In the genomic region with DNA sequence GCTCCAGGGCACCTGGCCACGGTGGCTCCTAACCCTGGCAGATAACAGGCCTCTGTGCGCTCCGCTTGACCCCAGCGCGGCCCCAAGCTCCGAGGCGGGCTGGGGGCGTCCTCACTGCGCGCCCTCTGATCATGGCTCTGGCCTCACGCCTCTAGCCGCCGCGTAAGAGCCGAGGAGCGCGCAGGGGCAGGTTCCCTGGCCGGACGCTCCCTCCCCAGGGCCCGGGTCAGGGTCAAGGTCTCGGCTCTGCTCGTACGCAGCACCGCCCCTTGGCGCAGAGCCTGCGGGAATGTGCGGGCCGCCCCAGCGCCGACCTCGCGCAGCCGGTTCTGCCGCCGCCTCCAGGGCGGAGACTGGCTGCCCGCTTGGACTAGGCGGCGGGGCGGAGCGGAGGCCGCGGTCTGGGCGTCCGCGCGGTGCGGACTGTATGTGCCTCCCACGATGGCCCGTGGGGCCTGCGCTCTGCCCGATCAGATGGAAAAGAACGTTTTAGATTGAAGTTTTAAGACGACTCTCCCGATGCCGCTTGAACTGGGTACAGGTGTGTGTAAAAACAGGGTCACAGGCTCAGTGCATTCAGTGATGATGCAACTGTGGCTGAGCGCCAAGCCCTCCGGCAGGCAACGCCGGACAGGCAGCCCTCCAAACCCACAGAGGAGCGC, we compare ENCODE assay signal across 8 cellular contexts. TPM values are rescaled to one million over a fixed set of nuclear protein-coding genes. Genes with fewer than 3 reads are reported as not detected.
DNase-seq lines count a peak whose midpoint lies in the region; ATAC-seq lines count a peak whose summit lies in the region.

No MANE protein-coding gene starts in this region.

- H3K9me2 ChIP-seq in Karpas-422 (replicated peaks; ENCODE audit: insufficient read depth, low read length), result no peaks in the 10 kb centered on the region

- no peak overlapping the region for H2BK120ac ChIP-seq in neuronal stem cell (ENCODE audit: low read depth, low read length)

- H3K27ac Mint-ChIP-seq in activated T-helper 2 cell treated with anti-CD3 and anti-CD28 coated beads, Interferon-gamma antibody, Interleukin-2, Interleukin-4, amounts not matched to agents 10 μg/mL and 5 μg/mL and 100 μg/mL, durations not matched to agents 14 hours and 24 hours and 36 hours, result no peak overlapping the region

- peaks cover 22% of the 10 kb centered on the region for H3K4me1 Mint-ChIP-seq in activated T-helper 2 cell treated with anti-CD3 and anti-CD28 coated beads, Interferon-gamma antibody, Interleukin-2, Interleukin-4, amounts not matched to agents 10 μg/mL and 5 μg/mL and 100 μg/mL, durations not matched to agents 14 hours and 24 hours and 36 hours (ENCODE audit: low read depth)

- no peaks in the 10 kb centered on the region for H4K20me1 ChIP-seq in Karpas-422 (ENCODE audit: insufficient read depth, low read depth, low read length)

- no CpG with 5 or more reads among the region's 61 CpGs for WGBS in neuronal stem cell (ENCODE audit: extremely low coverage in 2 of 2, insufficient read length in 2 of 2, insufficient replicate concordance in 1 of 2), 2 donors

- H3K23ac ChIP-seq in neuronal stem cell (ENCODE audit: low read depth, low read length, poor library complexity), result peak overlapping the region; percentile 95

- no peak overlapping the region for H2BK12ac ChIP-seq in neuronal stem cell (ENCODE audit: low read length)

- H3K9me3 Mint-ChIP-seq in activated T-helper 2 cell treated with anti-CD3 and anti-CD28 coated beads, Interferon-gamma antibody, Interleukin-2, Interleukin-4, amounts not matched to agents 10 μg/mL and 5 μg/mL and 100 μg/mL, durations not matched to agents 14 hours and 24 hours and 36 hours, result no peaks in the 10 kb centered on the region

- H3K4me1 ChIP-seq in Karpas-422 (ENCODE audit: low read length), result peaks cover 23% of the 10 kb centered on the region
- H3K4me1 ChIP-seq in neuronal stem cell (ENCODE audit: control insufficient read depth in 2 of 2, insufficient read depth in 1 of 2, low read depth in 1 of 2, low read length in 2 of 2), result peaks cover 4 to 8% of the 10 kb centered on the region in 2 donors

- H4K91ac ChIP-seq in neuronal stem cell (ENCODE audit: low read depth, low read length, poor library complexity), result no peak overlapping the region

- no peaks in the 10 kb centered on the region for H3K79me2 ChIP-seq in Karpas-422 (ENCODE audit: low read length)

- H3K4me2 ChIP-seq in Karpas-422 (ENCODE audit: low read depth, low read length, poor library complexity, severe bottlenecking) (peak overlapping the region; percentile 82), neuronal stem cell (ENCODE audit: insufficient read depth, low read length, poor library complexity, severe bottlenecking) (peak overlapping the region; percentile 95)

- H2AK5ac ChIP-seq in neuronal stem cell (ENCODE audit: low read depth, low read length), result no peak overlapping the region

- peaks cover 63% of the 10 kb centered on the region for H3K27me3 Mint-ChIP-seq in activated T-helper 2 cell treated with anti-CD3 and anti-CD28 coated beads, Interferon-gamma antibody, Interleukin-2, Interleukin-4, amounts not matched to agents 10 μg/mL and 5 μg/mL and 100 μg/mL, durations not matched to agents 14 hours and 24 hours and 36 hours (ENCODE audit: low read depth)

- peak overlapping the region; percentile 84 for H2AFZ ChIP-seq in Karpas-422 (ENCODE audit: low read length)
- H2AFZ ChIP-seq in neuronal stem cell (ENCODE audit: low read length), result peak overlapping the region; percentile 86

- no peak overlapping the region for H2BK5ac ChIP-seq in neuronal stem cell (ENCODE audit: low read length)

- H3K4me3 Mint-ChIP-seq in activated T-helper 2 cell treated with anti-CD3 and anti-CD28 coated beads, Interferon-gamma antibody, Interleukin-2, Interleukin-4, amounts not matched to agents 10 μg/mL and 5 μg/mL and 100 μg/mL, durations not matched to agents 14 hours and 24 hours and 36 hours (ENCODE audit: low read depth), result peak overlapping the region; percentile 69

- no peak overlapping the region for H2BK15ac ChIP-seq in neuronal stem cell (ENCODE audit: low read length)

- no peak overlapping the region for H3K4ac ChIP-seq in neuronal stem cell (ENCODE audit: low read length)

- H3K36me3 Mint-ChIP-seq in activated T-helper 2 cell treated with anti-CD3 and anti-CD28 coated beads, Interferon-gamma antibody, Interleukin-2, Interleukin-4, amounts not matched to agents 10 μg/mL and 5 μg/mL and 100 μg/mL, durations not matched to agents 14 hours and 24 hours and 36 hours (ENCODE audit: low read depth), result no peaks in the 10 kb centered on the region

- no peak overlapping the region for H3K27ac ChIP-seq in Karpas-422 (ENCODE audit: low read length)
- no peak overlapping the region for H3K27ac ChIP-seq in neuronal stem cell (replicated peaks; ENCODE audit: low read length)

- no peak overlapping the region for H3K14ac ChIP-seq in neuronal stem cell (ENCODE audit: low read length)

- H3K18ac ChIP-seq in neuronal stem cell (ENCODE audit: low read length), result peak overlapping the region; percentile 35

- intact Hi-C loops in activated T-helper 2 cell treated with anti-CD3 and anti-CD28 coated beads, Interferon-gamma antibody, Interleukin-2, Interleukin-4, amounts not matched to agents 10 μg/mL and 5 μg/mL and 100 μg/mL, durations not matched to agents 14 hours and 24 hours and 36 hours (cut with micrococcal nuclease), result no loop called here

- no peaks in the 10 kb centered on the region for H3K9me3 ChIP-seq in Karpas-422 (ENCODE audit: low read length)
- H3K9me3 ChIP-seq in neuronal stem cell (replicated peaks in 1 of 2; ENCODE audit: control insufficient read depth in 2 of 2, insufficient read depth in 1 of 2, low read depth in 1 of 2, low read length in 2 of 2), result no peaks in the 10 kb centered on the region

- ATAC-seq in GM18517 (IDR thresholded peaks at IDR 0.05; ENCODE audit: unreplicated experiment) (peak; percentile 33), HG02970 (IDR thresholded peaks at IDR 0.05; ENCODE audit: low FRiP score, unreplicated experiment) (no peak)

- DNase-seq in Ammon's horn (ENCODE audit: low spot score) (peak; percentile 45), Karpas-422 (no peak), glomerular visceral epithelial cell (ENCODE audit: extremely low spot score) (peak; percentile 28), neuronal stem cell (ENCODE audit: low spot score) (no peak), kidney glomerular epithelial cell (lab: John Stamatoyannopoulos, UW) (no peak)
- DNase-seq in activated T-helper 2 cell treated with anti-CD3 and anti-CD28 coated beads, Interferon-gamma antibody, Interleukin-2, Interleukin-4, amounts not matched to agents 10 μg/mL and 5 μg/mL and 100 μg/mL, durations not matched to agents 14 hours and 24 hours and 36 hours (ENCODE audit: low spot score), result no peak

- H3K9ac ChIP-seq in Karpas-422 (ENCODE audit: low read length) (peak overlapping the region; percentile 54), neuronal stem cell (ENCODE audit: low read depth, low read length, poor library complexity) (peak overlapping the region; percentile 72)

- H3K4me3 ChIP-seq in Karpas-422 (ENCODE audit: low read length), result peak overlapping the region; percentile 65
- H3K4me3 ChIP-seq in neuronal stem cell (ENCODE audit: low read length in 2 of 2), result peak overlapping the region; percentile 35 to 72

- no peaks in the 10 kb centered on the region for H3K27me3 ChIP-seq in Karpas-422 (ENCODE audit: low read length)
- peaks cover 8 to 40% (median 37%) of the 10 kb centered on the region in 3 experiments for H3K27me3 ChIP-seq in neuronal stem cell (ENCODE audit: control insufficient read depth in 3 of 3, insufficient read depth in 3 of 3, low read depth in 1 of 3, low read length in 3 of 3)

- no peaks in the 10 kb centered on the region for H3K36me3 ChIP-seq in Karpas-422 (ENCODE audit: insufficient read depth, low read length)
- H3K36me3 ChIP-seq in neuronal stem cell (replicated peaks in 1 of 2; ENCODE audit: control insufficient read depth in 2 of 2, insufficient read depth in 2 of 2, low read length in 2 of 2), result no peaks in the 10 kb centered on the region

- H4K8ac ChIP-seq in neuronal stem cell (ENCODE audit: low read depth, low read length), result no peak overlapping the region

- no peaks in the 10 kb centered on the region for H3K79me1 ChIP-seq in neuronal stem cell (ENCODE audit: low read depth, low read length)

RNA-seq across cellular contexts. Expression of gene CHST14, which starts 40.8 kb away (rescaled TPM):
- total RNA-seq in Karpas-422 (2014; rRNA removed; shearing (Covaris generic); ENCODE audit: low replicate concordance), result 8.4 and 11.6 TPM in 2 replicates
- total RNA-seq in activated T-helper 2 cell treated with anti-CD3 and anti-CD28 coated beads, Interferon-gamma antibody, Interleukin-2, Interleukin-4, amounts not matched to agents 10 μg/mL and 5 μg/mL and 100 μg/mL, durations not matched to agents 14 hours and 24 hours and 36 hours, result 11.8 and 12.2 TPM in 2 replicates
- polyA plus RNA-seq in neuronal stem cell (2013, experiment 1 of 2), result 24.1 TPM
- polyA plus RNA-seq in neuronal stem cell (2013, experiment 2 of 2), result 23.7 TPM

RNA-seq across cellular contexts. Expression of gene CCDC32, which starts 53.2 kb away (rescaled TPM):
- 21.8 and 25.3 TPM in 2 replicates for total RNA-seq in Karpas-422 (2014; rRNA removed; shearing (Covaris generic); ENCODE audit: low replicate concordance)
- total RNA-seq in activated T-helper 2 cell treated with anti-CD3 and anti-CD28 coated beads, Interferon-gamma antibody, Interleukin-2, Interleukin-4, amounts not matched to agents 10 μg/mL and 5 μg/mL and 100 μg/mL, durations not matched to agents 14 hours and 24 hours and 36 hours, result 32.7 and 34.0 TPM in 2 replicates
- polyA plus RNA-seq in neuronal stem cell (2013, experiment 1 of 2), result 14.3 TPM
- 12.6 TPM for polyA plus RNA-seq in neuronal stem cell (2013, experiment 2 of 2)

RNA-seq across cellular contexts. Expression of gene RPUSD2, which starts 57.5 kb away (rescaled TPM):
- total RNA-seq in Karpas-422 (2014; rRNA removed; shearing (Covaris generic); ENCODE audit: low replicate concordance), result 13.6 and 33.0 TPM in 2 replicates
- total RNA-seq in activated T-helper 2 cell treated with anti-CD3 and anti-CD28 coated beads, Interferon-gamma antibody, Interleukin-2, Interleukin-4, amounts not matched to agents 10 μg/mL and 5 μg/mL and 100 μg/mL, durations not matched to agents 14 hours and 24 hours and 36 hours, result 18.6 and 18.8 TPM in 2 replicates
- polyA plus RNA-seq in neuronal stem cell (2013, experiment 1 of 2), result 7.3 TPM
- polyA plus RNA-seq in neuronal stem cell (2013, experiment 2 of 2), result 7.1 TPM

Comparison
In these comparisons a context has a peak if more than half of its experiments do, and no peak if none do; other contexts are left out.
1. DNase-seq: peak in Ammon's horn (single experiment) and glomerular visceral epithelial cell (single experiment); none in Karpas-422 (single experiment), activated T-helper 2 cell treated with anti-CD3 and anti-CD28 coated beads, Interferon-gamma antibody, Interleukin-2, Interleukin-4, amounts not matched to agents 10 μg/mL and 5 μg/mL and 100 μg/mL, durations not matched to agents 14 hours and 24 hours and 36 hours (single experiment), neuronal stem cell (single experiment) and kidney glomerular epithelial cell (single experiment).